ENCODE assay signal across 8 cellular contexts in genomic region chr5:10251409-10251808, GRCh38. TPM values are rescaled to one million over a fixed set of nuclear protein-coding genes. Genes with fewer than 3 reads are reported as not detected.
A peak's percentile ranks its signal among the peaks of the same experiment; 100 is the strongest.
DNase-seq lines count a peak whose midpoint lies in the region; ATAC-seq and TF ChIP-seq lines count a peak whose summit lies in the region.

No MANE protein-coding gene starts in this region.

- H3K27me3 ChIP-seq in brain microvascular endothelial cell (replicated peaks) (no peaks in the 10 kb centered on the region), muscle layer of duodenum (ENCODE audit: low read depth, low read length) (no peaks in the 10 kb centered on the region)

- TF ChIP-seq CTCF in AG10803 (conservative IDR thresholded peaks at IDR 0.05; ENCODE audit: low read length) = no peak
- no peak for TF ChIP-seq CTCF in brain microvascular endothelial cell (IDR thresholded peaks at IDR 0.05; ENCODE audit: low read depth, low read length, missing control alignments)

- no peaks in the 10 kb centered on the region for H3K9me3 ChIP-seq in KOPT-K1 (ENCODE audit: insufficient read depth, low read length, poor library complexity, severe bottlenecking)
- no peaks in the 10 kb centered on the region for H3K9me3 ChIP-seq in muscle layer of duodenum (ENCODE audit: control insufficient read depth in 1 of 2, low read length in 2 of 2)

- ATAC-seq in HG02588 (IDR thresholded peaks at IDR 0.05; ENCODE audit: unreplicated experiment) = no peak

- in situ Hi-C loops in brain microvascular endothelial cell (cut with HindIII; ENCODE audit: low pct_ligation_motif_present, low sequenced_read_pairs) = no loop called here

- peaks cover 9 to 25% of the 10 kb centered on the region in 2 donors for H3K4me1 ChIP-seq in muscle layer of duodenum (ENCODE audit: control insufficient read depth in 1 of 2, insufficient read depth in 2 of 2, low read length in 2 of 2)

- H3K36me3 ChIP-seq in KOPT-K1 (ENCODE audit: insufficient read depth, low read length) = peaks cover 49% of the 10 kb centered on the region
- peaks cover 20% of the 10 kb centered on the region for H3K36me3 ChIP-seq in brain microvascular endothelial cell (replicated peaks)
- peaks cover 25 to 26% of the 10 kb centered on the region in 2 donors for H3K36me3 ChIP-seq in muscle layer of duodenum (ENCODE audit: control insufficient read depth in 1 of 2, insufficient read depth in 2 of 2, low read length in 2 of 2)

- H3K4me3 ChIP-seq in AG10803 (ENCODE audit: low read length) (peak overlapping the region; percentile 99), brain microvascular endothelial cell (ENCODE audit: low read depth, low read length) (peak overlapping the region; percentile 98), muscle layer of duodenum (ENCODE audit: low read depth in 1 of 2, low read length in 2 of 2) (peak overlapping the region; percentile 92 to 93)

- peak overlapping the region; percentile 96 for H3K27ac ChIP-seq in KOPT-K1 (ENCODE audit: low read depth, low read length, poor library complexity, severe bottlenecking)
- H3K27ac ChIP-seq in brain microvascular endothelial cell = no peak overlapping the region
- H3K27ac ChIP-seq in muscle layer of duodenum (ENCODE audit: low read length) = peak overlapping the region; percentile 98

- no peak for DNase-seq in AG10803 (ENCODE audit: low read depth)
- DNase-seq in brain microvascular endothelial cell = no peak
- DNase-seq in activated CD8-positive, alpha-beta memory T cell treated with anti-CD3 and anti-CD28 coated beads for 24 hours = no peak
- DNase-seq in nucleus accumbens (lab: John Stamatoyannopoulos, UW) = no peak
- no peak for DNase-seq in H4 (ENCODE audit: low spot score)

RNA-seq across cellular contexts. Expression of gene CCT5, which starts 1.3 kb away (rescaled TPM):
- 1,083 and 1,127 TPM in 2 replicates for total RNA-seq in H4 (2014; rRNA removed; shearing (Covaris generic))

RNA-seq across cellular contexts. Expression of gene ATPSCKMT, which starts 1.7 kb away (rescaled TPM):
- 34.7 and 42.7 TPM in 2 replicates for total RNA-seq in H4 (2014; rRNA removed; shearing (Covaris generic))

RNA-seq across cellular contexts. Expression of gene CMBL, which starts 56.3 kb away (rescaled TPM):
- total RNA-seq in H4 (2014; rRNA removed; shearing (Covaris generic)) = 21.4 and 23.2 TPM in 2 replicates
